Comparison of ENCODE assay signal across 19 cellular contexts in the genomic region with DNA sequence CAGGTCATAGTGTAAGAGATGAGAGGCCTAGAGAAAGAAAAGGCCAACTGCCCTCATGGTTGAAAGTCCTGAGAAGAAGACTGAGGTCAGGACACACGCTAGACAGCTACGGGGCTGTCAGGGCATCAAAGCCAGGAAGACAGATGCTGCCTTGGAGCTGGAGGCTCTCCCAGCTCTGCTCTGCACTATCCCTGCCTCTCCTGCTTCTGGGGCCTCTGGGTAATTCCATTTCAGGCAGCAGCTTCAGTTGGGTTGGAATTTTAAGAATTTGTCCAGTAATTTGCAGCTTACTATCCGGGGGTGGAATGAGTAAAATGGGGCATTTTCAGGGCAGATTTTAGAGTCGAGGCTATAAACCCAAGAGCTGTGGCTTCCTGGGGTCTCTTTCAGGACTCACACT.
DNase-seq lines count a peak whose midpoint lies in the region; ATAC-seq and TF ChIP-seq lines count a peak whose summit lies in the region.
"Had no signal": no experiment of that assay in that cellular context is flagged by ENCODE, and none has a peak within 500 bp of the region (broad histone marks: within the 10 kb centered on the region; RNA-seq: fewer than 3 reads in every experiment).

No MANE protein-coding gene starts in this region.

- POLR2A ChIA-PET in HEK293 (lab: Yijun Ruan, JAX) = interaction anchor here (0.6 kb wide), 1 partner anchor 65 kb away, joined by 3 read pairs; no protein-coding TSS in a partner anchor

- H4K20me1 ChIP-seq in hepatocyte (ENCODE audit: insufficient read depth, poor library complexity, severe bottlenecking) = no peaks in the 10 kb centered on the region

- no peaks in the 10 kb centered on the region for H3K9me2 ChIP-seq in hepatocyte (replicated peaks; ENCODE audit: insufficient read depth)

- peak overlapping the region; percentile 21 for H3K4me2 ChIP-seq in hepatocyte
- H3K4me2 ChIP-seq: KMS-11 had no signal

- ATAC-seq in upper lobe of right lung = peak; percentile 46
- ATAC-seq: activated CD8-positive, alpha-beta T cell treated with anti-CD3 and anti-CD28 coated beads for 36 hours; mucosa of descending colon; Panc1 had no signal

- H3K79me2 ChIP-seq in hepatocyte = no peaks in the 10 kb centered on the region

- WGBS in hepatocyte (ENCODE audit: low lambda C conversion rate, missing lambda C conversion rate) = 34% methylated on average over 4 of the region's 4 CpGs

- H3K9me3 ChIP-seq in HEK293 (ENCODE audit: control insufficient read depth, insufficient read depth, low read depth, low read length) = no peaks in the 10 kb centered on the region
- no peaks in the 10 kb centered on the region for H3K9me3 ChIP-seq in hepatocyte (ENCODE audit: low read depth)
- H3K9me3 ChIP-seq in upper lobe of right lung = no peaks in the 10 kb centered on the region
- H3K9me3 ChIP-seq: adrenal gland, mucosa of descending colon had no signal

- H3K4me1 ChIP-seq in HEK293 (ENCODE audit: control insufficient read depth, insufficient read depth, low read length) = peaks cover 12% of the 10 kb centered on the region
- H3K4me1 ChIP-seq in hepatocyte (ENCODE audit: insufficient read depth) = peaks cover 36% of the 10 kb centered on the region
- H3K4me1 ChIP-seq in upper lobe of right lung = peaks cover 3% of the 10 kb centered on the region

- H3K27me3 ChIP-seq in brain microvascular endothelial cell (replicated peaks) (no peaks in the 10 kb centered on the region), hepatocyte (no peaks in the 10 kb centered on the region), upper lobe of right lung (no peaks in the 10 kb centered on the region)
- H3K27me3 ChIP-seq: adrenal gland had no signal

- CTCF ChIA-PET in HEK293 (lab: Yijun Ruan, JAX) = interaction anchor here (0.7 to 1.1 kb wide), 2 partner anchors 22 to 87 kb away, joined by 3 read pairs; no protein-coding TSS in a partner anchor

- H2AFZ ChIP-seq in hepatocyte = no peak overlapping the region

- TF ChIP-seq CTCF in HEK293 (tag by site-specific recombination; IDR thresholded peaks at IDR 0.05) (no peak), brain microvascular endothelial cell (IDR thresholded peaks at IDR 0.05; ENCODE audit: low read depth, low read length, missing control alignments) (no peak), hepatocyte (IDR thresholded peaks at IDR 0.05; ENCODE audit: poor library complexity) (no peak), upper lobe of right lung (IDR thresholded peaks at IDR 0.05) (no peak)

- H3K36me3 ChIP-seq in HEK293 (ENCODE audit: control insufficient read depth in 2 of 2, insufficient read depth in 1 of 2, low read length in 2 of 2) (no peaks in the 10 kb centered on the region), brain microvascular endothelial cell (replicated peaks) (no peaks in the 10 kb centered on the region), hepatocyte (replicated peaks; ENCODE audit: insufficient read depth, low read depth) (no peaks in the 10 kb centered on the region), upper lobe of right lung (no peaks in the 10 kb centered on the region)
- H3K36me3 ChIP-seq: adrenal gland had no signal

- in situ Hi-C loops in brain microvascular endothelial cell (cut with HindIII; ENCODE audit: low pct_ligation_motif_present, low sequenced_read_pairs) = no loop called here

- DNase-seq in brain microvascular endothelial cell (no peak), hepatocyte (ENCODE audit: low spot score) (no peak), upper lobe of right lung (no peak), NCI-H128 (lab: John Stamatoyannopoulos, UW; ENCODE audit: unreplicated experiment) (no peak), NCI-H1417 treated with DMSO at 0.1 percent for 48 hours (lab: John Stamatoyannopoulos, UW) (no peak), NCI-H146 treated with DMSO at 0.1 percent for 48 hours (lab: John Stamatoyannopoulos, UW; ENCODE audit: unreplicated experiment) (no peak)
- DNase-seq: activated CD8-positive, alpha-beta T cell treated with anti-CD3 and anti-CD28 coated beads for 36 hours; CD4-positive, CD25-positive, alpha-beta regulatory T cell; dermis blood vessel endothelial cell; DND-41; kidney glomerular epithelial cell; mucosa of descending colon; nucleus accumbens; stimulated activated CD4-positive, alpha-beta T cell treated with anti-CD3 and anti-CD28 coated beads, Interleukin-4, amount 100 ng/mL, for 4 hours; SW 1271 had no signal

- intact Hi-C loops in upper lobe of right lung (cut with DNase I) = loop anchor here (10.0 kb wide), 1 partner anchor 61 kb away; no protein-coding TSS in a partner anchor

- peak overlapping the region; percentile 65 for H3K27ac ChIP-seq in HEK293 (ENCODE audit: extremely low read depth, low read depth, low read length)
- peak overlapping the region; percentile 35 for H3K27ac ChIP-seq in brain microvascular endothelial cell
- H3K27ac ChIP-seq in hepatocyte = peak overlapping the region; percentile 81
- H3K27ac ChIP-seq in upper lobe of right lung = no peak overlapping the region
- H3K27ac ChIP-seq: KMS-11 had no signal

- H3K4me3 ChIP-seq in HEK293 (ENCODE audit: low read depth, low read length) (no peak overlapping the region), brain microvascular endothelial cell (ENCODE audit: low read depth, low read length) (no peak overlapping the region), hepatocyte (no peak overlapping the region), upper lobe of right lung (no peak overlapping the region)
- H3K4me3 ChIP-seq: adrenal gland, mucosa of descending colon had no signal

TF ChIP-seq in HEK293, 187 proteins besides CTCF, POLR2A, EP300 and RAD21:
- TF ChIP-seq, protein P1, sequence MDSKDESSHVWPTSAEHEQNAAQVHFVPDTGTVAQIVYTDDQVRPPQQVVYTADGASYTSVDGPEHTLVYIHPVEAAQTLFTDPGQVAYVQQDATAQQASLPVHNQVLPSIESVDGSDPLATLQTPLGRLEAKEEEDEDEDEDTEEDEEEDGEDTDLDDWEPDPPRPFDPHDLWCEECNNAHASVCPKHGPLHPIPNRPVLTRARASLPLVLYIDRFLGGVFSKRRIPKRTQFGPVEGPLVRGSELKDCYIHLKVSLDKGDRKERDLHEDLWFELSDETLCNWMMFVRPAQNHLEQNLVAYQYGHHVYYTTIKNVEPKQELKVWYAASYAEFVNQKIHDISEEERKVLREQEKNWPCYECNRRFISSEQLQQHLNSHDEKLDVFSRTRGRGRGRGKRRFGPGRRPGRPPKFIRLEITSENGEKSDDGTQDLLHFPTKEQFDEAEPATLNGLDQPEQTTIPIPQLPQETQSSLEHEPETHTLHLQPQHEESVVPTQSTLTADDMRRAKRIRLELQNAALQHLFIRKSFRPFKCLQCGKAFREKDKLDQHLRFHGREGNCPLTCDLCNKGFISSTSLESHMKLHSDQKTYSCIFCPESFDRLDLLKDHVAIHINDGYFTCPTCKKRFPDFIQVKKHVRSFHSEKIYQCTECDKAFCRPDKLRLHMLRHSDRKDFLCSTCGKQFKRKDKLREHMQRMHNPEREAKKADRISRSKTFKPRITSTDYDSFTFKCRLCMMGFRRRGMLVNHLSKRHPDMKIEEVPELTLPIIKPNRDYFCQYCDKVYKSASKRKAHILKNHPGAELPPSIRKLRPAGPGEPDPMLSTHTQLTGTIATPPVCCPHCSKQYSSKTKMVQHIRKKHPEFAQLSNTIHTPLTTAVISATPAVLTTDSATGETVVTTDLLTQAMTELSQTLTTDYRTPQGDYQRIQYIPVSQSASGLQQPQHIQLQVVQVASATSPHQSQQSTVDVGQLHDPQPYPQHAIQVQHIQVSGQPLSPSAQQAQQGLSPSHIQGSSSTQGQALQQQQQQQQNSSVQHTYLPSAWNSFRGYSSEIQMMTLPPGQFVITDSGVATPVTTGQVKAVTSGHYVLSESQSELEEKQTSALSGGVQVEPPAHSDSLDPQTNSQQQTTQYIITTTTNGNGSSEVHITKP (tag by site-specific recombination; IDR thresholded peaks at IDR 0.05) = peak; percentile 45; the same call in 1 of the 2 replicates
- no peak for TF ChIP-seq RBAK (tag by site-specific recombination; IDR thresholded peaks at IDR 0.05)
- no peak for TF ChIP-seq ZNF747 (tag by site-specific recombination; IDR thresholded peaks at IDR 0.05)
- TF ChIP-seq ZNF677 (tag by site-specific recombination; IDR thresholded peaks at IDR 0.05) = no peak
- TF ChIP-seq, protein P2, sequence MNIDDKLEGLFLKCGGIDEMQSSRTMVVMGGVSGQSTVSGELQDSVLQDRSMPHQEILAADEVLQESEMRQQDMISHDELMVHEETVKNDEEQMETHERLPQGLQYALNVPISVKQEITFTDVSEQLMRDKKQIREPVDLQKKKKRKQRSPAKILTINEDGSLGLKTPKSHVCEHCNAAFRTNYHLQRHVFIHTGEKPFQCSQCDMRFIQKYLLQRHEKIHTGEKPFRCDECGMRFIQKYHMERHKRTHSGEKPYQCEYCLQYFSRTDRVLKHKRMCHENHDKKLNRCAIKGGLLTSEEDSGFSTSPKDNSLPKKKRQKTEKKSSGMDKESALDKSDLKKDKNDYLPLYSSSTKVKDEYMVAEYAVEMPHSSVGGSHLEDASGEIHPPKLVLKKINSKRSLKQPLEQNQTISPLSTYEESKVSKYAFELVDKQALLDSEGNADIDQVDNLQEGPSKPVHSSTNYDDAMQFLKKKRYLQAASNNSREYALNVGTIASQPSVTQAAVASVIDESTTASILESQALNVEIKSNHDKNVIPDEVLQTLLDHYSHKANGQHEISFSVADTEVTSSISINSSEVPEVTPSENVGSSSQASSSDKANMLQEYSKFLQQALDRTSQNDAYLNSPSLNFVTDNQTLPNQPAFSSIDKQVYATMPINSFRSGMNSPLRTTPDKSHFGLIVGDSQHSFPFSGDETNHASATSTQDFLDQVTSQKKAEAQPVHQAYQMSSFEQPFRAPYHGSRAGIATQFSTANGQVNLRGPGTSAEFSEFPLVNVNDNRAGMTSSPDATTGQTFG (tag by site-specific recombination; IDR thresholded peaks at IDR 0.05; ENCODE audit: borderline replicate concordance) = no peak
